9 cellular contexts compared by ENCODE assay signal in the genomic region with DNA sequence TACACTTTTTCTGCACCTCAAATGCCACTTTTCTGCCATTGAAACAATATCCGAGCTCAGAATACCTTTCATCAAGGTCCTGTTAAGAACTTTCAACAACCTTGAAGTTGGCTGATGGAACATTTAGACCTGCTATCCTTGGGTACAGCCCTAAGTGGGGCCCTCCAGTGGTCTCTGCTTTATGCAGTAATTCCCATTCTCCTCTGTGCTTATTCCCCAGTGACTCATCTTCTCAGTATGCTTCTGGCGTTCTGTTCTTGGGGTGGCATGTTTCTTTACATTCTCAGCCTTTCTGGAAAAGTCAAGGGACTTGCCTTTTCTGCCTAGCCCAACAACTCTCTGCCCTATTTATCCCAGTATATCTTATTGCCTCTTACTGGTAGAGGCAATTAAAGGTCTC. TPM values are rescaled to one million over a fixed set of nuclear protein-coding genes. Genes with fewer than 3 reads are reported as not detected.
A peak's percentile ranks its signal among the peaks of the same experiment; 100 is the strongest.
DNase-seq lines count a peak whose midpoint lies in the region; ATAC-seq and TF ChIP-seq lines count a peak whose summit lies in the region.
"Had no signal": no experiment of that assay in that cellular context is flagged by ENCODE, and none has a peak within 500 bp of the region (broad histone marks: within the 10 kb centered on the region; RNA-seq: fewer than 3 reads in every experiment).

No MANE protein-coding gene starts in this region.

- H4K20me1 ChIP-seq in DND-41 (ENCODE audit: insufficient read depth, low read length) = peaks cover 78% of the 10 kb centered on the region

- TF ChIP-seq CTCF in DND-41 (IDR thresholded peaks at IDR 0.05; ENCODE audit: borderline replicate concordance, extremely low read depth, low read length, poor library complexity, severe bottlenecking) = peak; percentile 10

- DNase-seq in DND-41 = no peak
- peak; percentile 71 for DNase-seq in LHCN-M2 (ENCODE audit: low read depth)
- peak; percentile 74 for DNase-seq in astrocyte of the hippocampus (ENCODE audit: low read depth, low spot score)
- peak; percentile 25 for DNase-seq in myocyte (ENCODE audit: low read depth)
- no peak for DNase-seq in effector memory CD4-positive, alpha-beta T cell
- DNase-seq: MV-4-11 had no signal

- H3K9ac ChIP-seq in DND-41 (ENCODE audit: low read depth, low read length) = no peak overlapping the region

- peaks cover 50% of the 10 kb centered on the region for H3K4me1 ChIP-seq in DND-41 (ENCODE audit: insufficient read depth, low read length)
- H3K4me1 ChIP-seq in effector memory CD4-positive, alpha-beta T cell (ENCODE audit: control insufficient read depth, insufficient read depth, low read length, poor library complexity, severe bottlenecking) = peaks cover 37% of the 10 kb centered on the region

- no peak overlapping the region for H2AFZ ChIP-seq in DND-41 (ENCODE audit: low read depth, low read length)

- H3K79me2 ChIP-seq in DND-41 (ENCODE audit: insufficient read depth, low read length) = peaks cover 100% of the 10 kb centered on the region

- H3K27me3 ChIP-seq in DND-41 (ENCODE audit: insufficient read depth, low read length, poor library complexity) = no peaks in the 10 kb centered on the region
- H3K27me3 ChIP-seq in effector memory CD4-positive, alpha-beta T cell (replicated peaks; ENCODE audit: control insufficient read depth, insufficient read depth, low read length, poor library complexity, severe bottlenecking) = no peaks in the 10 kb centered on the region

- H3K9me3 ChIP-seq in DND-41 (ENCODE audit: insufficient read depth, low read length, severe bottlenecking) = no peaks in the 10 kb centered on the region
- H3K9me3 ChIP-seq in effector memory CD4-positive, alpha-beta T cell (ENCODE audit: control insufficient read depth, low read length) = no peaks in the 10 kb centered on the region

- H3K36me3 ChIP-seq in DND-41 (ENCODE audit: insufficient read depth, low read length) = peaks cover 67% of the 10 kb centered on the region
- H3K36me3 ChIP-seq in effector memory CD4-positive, alpha-beta T cell (ENCODE audit: control insufficient read depth, insufficient read depth, low read length) = peaks cover 2% of the 10 kb centered on the region

- H3K27ac ChIP-seq in DND-41 (ENCODE audit: low read length) = no peak overlapping the region
- H3K27ac ChIP-seq in effector memory CD4-positive, alpha-beta T cell (ENCODE audit: insufficient read depth, low read length, poor library complexity, severe bottlenecking) = no peak overlapping the region

- ATAC-seq in DND-41 (ENCODE audit: insufficient read depth, low read depth) (no peak), HG03039 (IDR thresholded peaks at IDR 0.05; ENCODE audit: unreplicated experiment) (no peak), HG02870 (IDR thresholded peaks at IDR 0.05; ENCODE audit: unreplicated experiment) (no peak), HG02852 (IDR thresholded peaks at IDR 0.05; ENCODE audit: unreplicated experiment) (no peak)

- H3K4me3 ChIP-seq in DND-41 (ENCODE audit: low read depth in 1 of 2, low read length in 2 of 2) = no peak overlapping the region
- no peak overlapping the region for H3K4me3 ChIP-seq in effector memory CD4-positive, alpha-beta T cell (ENCODE audit: insufficient read depth, low read depth, low read length, poor library complexity, severe bottlenecking)

- H3K4me2 ChIP-seq in DND-41 (ENCODE audit: insufficient read depth, low read length) = no peak overlapping the region

RNA-seq across cellular contexts. Expression of a gene that starts 7.1 kb away (rescaled TPM):
- total RNA-seq in LHCN-M2 (2014; rRNA removed) = 9.9 and 15.7 TPM in 2 replicates
- 184 TPM for polyA plus RNA-seq in LHCN-M2 (2012)
- 7.0 and 7.1 TPM in 2 replicates for total RNA-seq in myocyte
- polyA plus RNA-seq in myocyte (2012) = 88.5 TPM

RNA-seq across cellular contexts. Expression of a gene that starts 52.3 kb away (rescaled TPM):
- total RNA-seq in LHCN-M2 (2014; rRNA removed) (not detected in 2 replicates), myocyte (0.08 and 0.10 TPM in 2 replicates)
- polyA plus RNA-seq in LHCN-M2 (2012) = not detected
- polyA plus RNA-seq in myocyte (2012) = not detected

Comparison
In these comparisons a context has a peak if more than half of its experiments do, and no peak if none do; other contexts are left out.
1. DNase-seq: peak in LHCN-M2 (single experiment), astrocyte of the hippocampus (single experiment) and myocyte (single experiment); none in DND-41 (single experiment) and effector memory CD4-positive, alpha-beta T cell (0 of 3).